ENCODE assay signal across 8 cellular contexts in genomic region chr22:50600541-50600940, GRCh38. TPM values are rescaled to one million over a fixed set of nuclear protein-coding genes. Genes with fewer than 3 reads are reported as not detected.
A peak's percentile ranks its signal among the peaks of the same experiment; 100 is the strongest.
DNase-seq lines count a peak whose midpoint lies in the region; ATAC-seq and TF ChIP-seq lines count a peak whose summit lies in the region.

TSS of gene MAPK8IP2 (plus strand) at chr22:50600793. CDS start at chr22:50600819, 26 bp downstream.

- TF ChIP-seq CTCF in GM13976 (IDR thresholded peaks at IDR 0.05; ENCODE audit: borderline replicate concordance, control extremely low read depth, extremely low read depth, insufficient read depth, missing control alignments) (no peak), thoracic aorta (IDR thresholded peaks at IDR 0.05) (no peak)

- H3K4me3 ChIP-seq in iPS-18c (ENCODE audit: insufficient read depth, low read depth, low read length) (peak within 1 kb of the TSS; percentile 41), thoracic aorta (peak within 1 kb of the TSS; percentile 52)

- H3K36me3 ChIP-seq in thoracic aorta = no peaks in the 10 kb centered on the region

- peaks cover 8% of the 10 kb centered on the region for H3K27me3 ChIP-seq in thoracic aorta (replicated peaks; ENCODE audit: insufficient read depth)

- intact Hi-C loops in activated T-helper 2 cell treated with anti-CD3 and anti-CD28 coated beads, Interferon-gamma antibody, Interleukin-2, Interleukin-4, amounts not matched to agents 10 μg/mL and 5 μg/mL and 100 μg/mL, durations not matched to agents 14 hours and 24 hours and 36 hours (cut with micrococcal nuclease) = no loop called here

- no peaks in the 10 kb centered on the region for H3K9me3 Mint-ChIP-seq in activated T-helper 2 cell treated with anti-CD3 and anti-CD28 coated beads, Interferon-gamma antibody, Interleukin-2, Interleukin-4, amounts not matched to agents 10 μg/mL and 5 μg/mL and 100 μg/mL, durations not matched to agents 14 hours and 24 hours and 36 hours

- DNase-seq in 8988T (peak; percentile 79), GM13976 (ENCODE audit: low spot score) (peak; percentile 70), thoracic aorta (ENCODE audit: low spot score) (no peak), mucosa of gallbladder (ENCODE audit: low spot score) (no peak)
- no peak for DNase-seq in activated T-helper 2 cell treated with anti-CD3 and anti-CD28 coated beads, Interferon-gamma antibody, Interleukin-2, Interleukin-4, amounts not matched to agents 10 μg/mL and 5 μg/mL and 100 μg/mL, durations not matched to agents 14 hours and 24 hours and 36 hours (ENCODE audit: low spot score)
- DNase-seq in stimulated activated CD4-positive, alpha-beta T cell treated with anti-CD3 and anti-CD28 coated beads, Interleukin-4, amount 100 ng/mL, for 24 hours = no peak

- H3K9me3 ChIP-seq in iPS-18c (ENCODE audit: control insufficient read depth, insufficient read depth, low read length) (no peaks in the 10 kb centered on the region), thoracic aorta (no peaks in the 10 kb centered on the region)

- H3K4me3 Mint-ChIP-seq in activated T-helper 2 cell treated with anti-CD3 and anti-CD28 coated beads, Interferon-gamma antibody, Interleukin-2, Interleukin-4, amounts not matched to agents 10 μg/mL and 5 μg/mL and 100 μg/mL, durations not matched to agents 14 hours and 24 hours and 36 hours (ENCODE audit: low read depth) = peak within 1 kb of the TSS; percentile 30

- H3K27me3 Mint-ChIP-seq in activated T-helper 2 cell treated with anti-CD3 and anti-CD28 coated beads, Interferon-gamma antibody, Interleukin-2, Interleukin-4, amounts not matched to agents 10 μg/mL and 5 μg/mL and 100 μg/mL, durations not matched to agents 14 hours and 24 hours and 36 hours (ENCODE audit: low read depth) = peaks cover 38% of the 10 kb centered on the region

- H3K27ac ChIP-seq in thoracic aorta = no peak within 1 kb of the TSS

- in situ Hi-C loops in GM13976 (cut with MboI; ENCODE audit: low sequenced_read_pairs, unreplicated experiment) = no loop called here

- ATAC-seq in thoracic aorta (ENCODE audit: insufficient number of reproducible peaks, low FRiP score, low read depth) (no peak), GM21737 (IDR thresholded peaks at IDR 0.05; ENCODE audit: unreplicated experiment) (no peak)

- no peaks in the 10 kb centered on the region for H3K4me1 ChIP-seq in thoracic aorta (ENCODE audit: control insufficient read depth in 1 of 2, low read depth in 2 of 2)

- H3K4me1 Mint-ChIP-seq in activated T-helper 2 cell treated with anti-CD3 and anti-CD28 coated beads, Interferon-gamma antibody, Interleukin-2, Interleukin-4, amounts not matched to agents 10 μg/mL and 5 μg/mL and 100 μg/mL, durations not matched to agents 14 hours and 24 hours and 36 hours (ENCODE audit: low read depth) = peaks cover 2% of the 10 kb centered on the region

- H3K27ac Mint-ChIP-seq in activated T-helper 2 cell treated with anti-CD3 and anti-CD28 coated beads, Interferon-gamma antibody, Interleukin-2, Interleukin-4, amounts not matched to agents 10 μg/mL and 5 μg/mL and 100 μg/mL, durations not matched to agents 14 hours and 24 hours and 36 hours = no peak within 1 kb of the TSS

- H3K36me3 Mint-ChIP-seq in activated T-helper 2 cell treated with anti-CD3 and anti-CD28 coated beads, Interferon-gamma antibody, Interleukin-2, Interleukin-4, amounts not matched to agents 10 μg/mL and 5 μg/mL and 100 μg/mL, durations not matched to agents 14 hours and 24 hours and 36 hours (ENCODE audit: low read depth) = no peaks in the 10 kb centered on the region

RNA-seq across cellular contexts. Expression of gene MAPK8IP2, which starts in this region (rescaled TPM):
- total RNA-seq in activated T-helper 2 cell treated with anti-CD3 and anti-CD28 coated beads, Interferon-gamma antibody, Interleukin-2, Interleukin-4, amounts not matched to agents 10 μg/mL and 5 μg/mL and 100 μg/mL, durations not matched to agents 14 hours and 24 hours and 36 hours = 0.09 and 0.16 TPM in 2 replicates
- under 1 TPM; 0.41 to 0.92 TPM for total RNA-seq in thoracic aorta
- 0.89 TPM for total RNA-seq in mucosa of gallbladder

Comparison
In these comparisons a context has a peak if more than half of its experiments do, and no peak if none do; other contexts are left out.
1. DNase-seq: peak in 8988T (single experiment) and GM13976 (single experiment); none in activated T-helper 2 cell treated with anti-CD3 and anti-CD28 coated beads, Interferon-gamma antibody, Interleukin-2, Interleukin-4, amounts not matched to agents 10 μg/mL and 5 μg/mL and 100 μg/mL, durations not matched to agents 14 hours and 24 hours and 36 hours (single experiment), thoracic aorta (single experiment), stimulated activated CD4-positive, alpha-beta T cell treated with anti-CD3 and anti-CD28 coated beads, Interleukin-4, amount 100 ng/mL, for 24 hours (single experiment) and mucosa of gallbladder (single experiment).